Comparison of ENCODE assay signal across 22 cellular contexts in genomic region chr20:53243152-53243551, GRCh38.
"Had no signal": no experiment of that assay in that cellular context is flagged by ENCODE, and none has a peak within 500 bp of the region (broad histone marks: within the 10 kb centered on the region; RNA-seq: fewer than 3 reads in every experiment).

No MANE protein-coding gene starts in this region.

- H3K27ac Mint-ChIP-seq: naive thymus-derived CD8-positive, alpha-beta T cell; stimulated activated naive B cell treated with anti-CD40 and anti-IgM and Interleukin-4, amounts not matched to agents 10 μg/mL and 1 μg/mL and 100 μg/mL, for 72 hours; stimulated activated naive CD8-positive, alpha-beta T cell treated with anti-CD3 and anti-CD28 coated beads, Interleukin-15, Interleukin-2, amounts not matched to agents 100 ng/mL and 50 ng/mL, for 24 hours had no signal

- H3K4me3 ChIP-seq: dorsolateral prefrontal cortex, gastrocnemius medialis, lower lobe of right lung, pancreas, right lobe of liver, thoracic aorta, tibial nerve had no signal

- H3K4me3 Mint-ChIP-seq: naive thymus-derived CD8-positive, alpha-beta T cell; stimulated activated naive B cell treated with anti-CD40 and anti-IgM and Interleukin-4, amounts not matched to agents 10 μg/mL and 1 μg/mL and 100 μg/mL, for 72 hours; stimulated activated naive CD8-positive, alpha-beta T cell treated with anti-CD3 and anti-CD28 coated beads, Interleukin-15, Interleukin-2, amounts not matched to agents 100 ng/mL and 50 ng/mL, for 24 hours had no signal

- H3K9me3 Mint-ChIP-seq: naive thymus-derived CD8-positive, alpha-beta T cell; stimulated activated naive B cell treated with anti-CD40 and anti-IgM and Interleukin-4, amounts not matched to agents 10 μg/mL and 1 μg/mL and 100 μg/mL, for 72 hours; stimulated activated naive CD8-positive, alpha-beta T cell treated with anti-CD3 and anti-CD28 coated beads, Interleukin-15, Interleukin-2, amounts not matched to agents 100 ng/mL and 50 ng/mL, for 24 hours had no signal

- H3K9me3 ChIP-seq: gastrocnemius medialis, lower lobe of right lung, pancreas, right lobe of liver, thoracic aorta, tibial nerve had no signal

- H3K27ac ChIP-seq: dorsolateral prefrontal cortex, epithelial cell of prostate, gastrocnemius medialis, lower lobe of right lung, pancreas, right lobe of liver, thoracic aorta, tibial nerve had no signal

- H3K27me3 ChIP-seq: gastrocnemius medialis, pancreas, right lobe of liver, tibial nerve had no signal

- ATAC-seq: esophagus mucosa; gastrocnemius medialis; left ventricle myocardium superior; lower lobe of right lung; naive thymus-derived CD8-positive, alpha-beta T cell; pancreas; stimulated activated naive B cell treated with anti-CD40 and anti-IgM and Interleukin-4, amounts not matched to agents 10 μg/mL and 1 μg/mL and 100 μg/mL, for 72 hours had no signal

- H3K36me3 Mint-ChIP-seq: naive thymus-derived CD8-positive, alpha-beta T cell; stimulated activated naive B cell treated with anti-CD40 and anti-IgM and Interleukin-4, amounts not matched to agents 10 μg/mL and 1 μg/mL and 100 μg/mL, for 72 hours had no signal

- DNase-seq: dorsolateral prefrontal cortex; effector CD4-positive, alpha-beta T cell; foreskin fibroblast; gastrocnemius medialis; head of caudate nucleus; left ventricle myocardium superior; lower lobe of right lung; naive thymus-derived CD8-positive, alpha-beta T cell; occipital lobe; pancreas; right lobe of liver; small intestine; stimulated activated CD4-positive, alpha-beta T cell treated with anti-CD3 and anti-CD28 coated beads, Interleukin-15, amount 100 ng/mL, for 24 hours; stimulated activated CD4-positive, alpha-beta T cell treated with anti-CD3 and anti-CD28 coated beads, Interleukin-2, amount 100 ng/mL, for 48 hours; stimulated activated naive B cell treated with anti-CD40 and anti-IgM and Interleukin-4, amounts not matched to agents 10 μg/mL and 1 μg/mL and 100 μg/mL, for 72 hours had no signal

- H3K4me1 ChIP-seq: gastrocnemius medialis, lower lobe of right lung, pancreas, right lobe of liver, tibial nerve had no signal

- H3K4me1 Mint-ChIP-seq: naive thymus-derived CD8-positive, alpha-beta T cell; stimulated activated naive B cell treated with anti-CD40 and anti-IgM and Interleukin-4, amounts not matched to agents 10 μg/mL and 1 μg/mL and 100 μg/mL, for 72 hours had no signal

- FAIRE-seq: colon, keratinocyte, pancreas, small intestine had no signal

- H3K36me3 ChIP-seq: gastrocnemius medialis, lower lobe of right lung, pancreas, right lobe of liver, thoracic aorta, tibial nerve had no signal
